1 cellular context compared by ENCODE assay signal in genomic region chr6:2725999-2726567, GRCh38.
TF ChIP-seq lines count a peak whose summit lies in the region.

No MANE protein-coding gene starts in this region.

TF ChIP-seq in HepG2, 621 proteins besides CTCF, POLR2A, EP300 and RAD21 (continued from another document):
- TF ChIP-seq ZNF574 (CRISPR knock-in tag; IDR thresholded peaks at IDR 0.05) (no peak), ARHGAP35 (CRISPR knock-in tag; IDR thresholded peaks at IDR 0.05; ENCODE audit: borderline replicate concordance) (no peak), CCAR2 (optimal IDR thresholded peaks at IDR 0.05; ENCODE audit: low read depth, low read length) (no peak)
TF ChIP-seq in HepG2: peak in this region for 0.
